Comparison of ENCODE assay signal across 8 cellular contexts in the genomic region with DNA sequence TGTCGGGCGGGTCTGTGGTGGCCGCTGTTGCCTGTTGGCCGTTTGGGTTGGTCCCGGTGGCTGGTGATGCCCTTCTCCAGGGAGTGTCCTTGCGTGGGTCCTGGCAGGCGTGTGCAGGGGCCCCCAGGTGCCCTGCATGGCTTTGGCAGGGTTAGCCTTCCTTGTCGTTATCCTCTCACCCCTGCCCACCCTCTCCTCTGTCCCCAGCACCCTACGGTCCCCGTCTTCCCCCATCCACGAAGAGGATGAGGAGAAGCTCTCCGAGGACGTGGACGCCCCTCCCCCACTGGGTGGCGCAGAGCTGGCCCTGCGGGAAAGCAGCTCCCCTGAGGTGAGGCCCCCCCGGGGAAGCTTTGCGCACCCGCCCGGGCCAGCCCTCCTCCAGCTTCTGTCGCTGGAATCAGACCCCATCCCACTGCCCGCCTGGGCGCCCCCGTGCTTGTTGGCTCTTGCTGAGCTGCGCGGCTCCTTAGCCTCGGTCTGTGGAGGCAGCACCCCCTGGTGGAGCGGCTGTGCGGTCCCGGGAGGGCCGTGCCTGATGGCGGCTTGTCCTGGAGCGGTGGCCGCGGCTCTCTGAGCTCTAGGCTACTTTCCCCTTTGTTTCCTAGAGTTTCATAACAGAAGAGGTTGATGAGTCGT. TPM values are rescaled to one million over a fixed set of nuclear protein-coding genes. Genes with fewer than 3 reads are reported as not detected.
A peak's percentile ranks its signal among the peaks of the same experiment; 100 is the strongest.
DNase-seq lines count a peak whose midpoint lies in the region; ATAC-seq and TF ChIP-seq lines count a peak whose summit lies in the region.

No MANE protein-coding gene starts in this region.

- peaks cover 57% of the 10 kb centered on the region for H3K36me3 ChIP-seq in DND-41 (ENCODE audit: insufficient read depth, low read length)
- peaks cover 0 to 63% of the 10 kb centered on the region in 2 donors for H3K36me3 ChIP-seq in lung (ENCODE audit: control insufficient read depth in 2 of 2, insufficient read depth in 2 of 2, low read length in 2 of 2)

- H3K9me3 ChIP-seq in DND-41 (ENCODE audit: insufficient read depth, low read length, severe bottlenecking) (no peaks in the 10 kb centered on the region), lung (ENCODE audit: control insufficient read depth in 2 of 2, insufficient read depth in 1 of 2, low read length in 1 of 2) (no peaks in the 10 kb centered on the region)

- no peak overlapping the region for H3K4me2 ChIP-seq in DND-41 (ENCODE audit: insufficient read depth, low read length)

- no peak overlapping the region for H3K4me3 ChIP-seq in DND-41 (ENCODE audit: low read depth in 1 of 2, low read length in 2 of 2)
- H3K4me3 ChIP-seq in NB4 (ENCODE audit: low read depth, low read length) = no peak overlapping the region
- no peak overlapping the region for H3K4me3 ChIP-seq in lung

- H3K4me1 ChIP-seq in DND-41 (ENCODE audit: insufficient read depth, low read length) (no peaks in the 10 kb centered on the region), lung (ENCODE audit: control insufficient read depth in 2 of 2, insufficient read depth in 2 of 2, low read length in 2 of 2) (peaks cover 0 to 5% of the 10 kb centered on the region in 2 donors)

- H3K9ac ChIP-seq in DND-41 (ENCODE audit: low read depth, low read length) = no peak overlapping the region

- TF ChIP-seq CTCF in DND-41 (IDR thresholded peaks at IDR 0.05; ENCODE audit: borderline replicate concordance, extremely low read depth, low read length, poor library complexity, severe bottlenecking) (peak; percentile 55), NB4 (IDR thresholded peaks at IDR 0.05; ENCODE audit: low read depth, low read length) (peak; percentile 69), lung (IDR thresholded peaks at IDR 0.05; ENCODE audit: control extremely low read depth, extremely low read depth) (no peak)

- no peaks in the 10 kb centered on the region for H3K79me2 ChIP-seq in DND-41 (ENCODE audit: insufficient read depth, low read length)

- WGBS in lung, 2 donors = 68 to 74% methylated on average over 33 to 36 of the region's 36 CpGs

- H3K27ac ChIP-seq in DND-41 (ENCODE audit: low read length) (no peak overlapping the region), lung (ENCODE audit: low read depth in 1 of 2, low read length in 1 of 2) (no peak overlapping the region)

- no peak overlapping the region for H2AFZ ChIP-seq in DND-41 (ENCODE audit: low read depth, low read length)

- peak; percentile 43 for DNase-seq in DND-41
- DNase-seq in NB4 (ENCODE audit: low read depth) = peak; percentile 84
- DNase-seq in astrocyte of the hippocampus (ENCODE audit: low read depth, low spot score) = peak; percentile 67
- DNase-seq in lung (ENCODE audit: low spot score) = peak; percentile 74
- no peak for DNase-seq in HCEC 1CT

- no peak for TF ChIP-seq POLR2A in NB4 (IDR thresholded peaks at IDR 0.05; ENCODE audit: extremely low read depth, insufficient read length)

- ATAC-seq in DND-41 (ENCODE audit: insufficient read depth, low read depth) (peak; percentile 58; the same call in 2 of the 3 replicates), lung (ENCODE audit: insufficient read depth, low FRiP score) (no peak), HG03196 (IDR thresholded peaks at IDR 0.05; ENCODE audit: unreplicated experiment) (no peak), HG02798 (IDR thresholded peaks at IDR 0.05; ENCODE audit: poor library complexity, unreplicated experiment) (no peak), HG02938 (IDR thresholded peaks at IDR 0.05; ENCODE audit: unreplicated experiment) (no peak)

- H4K20me1 ChIP-seq in DND-41 (ENCODE audit: insufficient read depth, low read length) = peaks cover 4% of the 10 kb centered on the region; the same call in 1 of the 2 replicates

- H3K27me3 ChIP-seq in DND-41 (ENCODE audit: insufficient read depth, low read length, poor library complexity) (no peaks in the 10 kb centered on the region), lung (ENCODE audit: control insufficient read depth, insufficient read depth) (no peaks in the 10 kb centered on the region)

RNA-seq across cellular contexts. Expression of a gene that starts 10.6 kb away (rescaled TPM):
- 10 to 100 TPM; 34.7 to 41.3 TPM for total RNA-seq in lung
- 10 to 100 TPM; 27.8 to 29.8 TPM for polyA plus RNA-seq in lung

RNA-seq across cellular contexts. Expression of a gene that starts 51.3 kb away (rescaled TPM):
- total RNA-seq in lung = 10 to 100 TPM; 23.5 to 25.3 TPM
- polyA plus RNA-seq in lung = 10 to 100 TPM; 12.6 to 26.3 TPM

RNA-seq across cellular contexts. Expression of a gene that starts 51.6 kb away (rescaled TPM):
- 10 to 100 TPM in 1 of 2 donors, 1 to 10 TPM in 1; 5.1 to 11.3 TPM for total RNA-seq in lung
- 1 to 10 TPM; 4.3 to 4.9 TPM for polyA plus RNA-seq in lung

RNA-seq across cellular contexts. Expression of a gene that starts 58.1 kb away (rescaled TPM):
- 100 to 1,000 TPM in 1 of 2 donors, 10 to 100 TPM in 1; 55.7 to 112 TPM for total RNA-seq in lung
- 10 to 100 TPM; 29.5 to 38.2 TPM for polyA plus RNA-seq in lung
